ENCODE assay signal across 1 cellular context in the genomic region with DNA sequence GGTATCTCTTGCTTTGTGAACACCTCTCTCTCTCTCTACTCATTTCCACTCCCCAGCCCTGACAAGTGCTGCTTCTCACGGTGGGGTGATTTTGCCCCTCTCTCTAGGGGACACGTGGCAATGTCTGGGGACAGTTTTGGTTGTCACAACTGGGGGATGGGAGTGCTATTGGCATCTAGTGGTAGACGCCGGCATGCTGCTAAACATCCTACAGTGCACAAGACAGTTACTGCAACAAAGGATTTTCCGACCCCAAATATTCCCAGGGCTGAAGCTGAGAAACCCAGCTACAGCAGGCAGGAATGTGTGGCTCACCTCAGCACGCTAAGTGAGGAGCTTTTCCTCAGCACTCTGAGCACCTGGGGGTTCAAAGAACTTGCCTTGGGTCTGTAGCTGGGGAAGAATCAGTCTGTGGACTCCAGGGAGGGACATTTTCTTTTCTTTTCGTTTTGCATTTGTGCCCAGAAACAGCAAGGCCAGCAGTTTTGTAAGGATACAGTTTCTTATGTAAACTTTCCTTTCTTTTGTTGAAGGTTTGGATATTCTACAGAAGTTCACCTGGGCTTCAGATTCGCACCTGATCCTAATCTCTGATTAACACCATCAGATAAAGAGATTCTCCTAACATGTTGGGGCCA.
TF ChIP-seq lines count a peak whose summit lies in the region.

No MANE protein-coding gene starts in this region.

TF ChIP-seq in HepG2, 621 proteins besides CTCF, POLR2A, EP300 and RAD21 (continued from another document):
- TF ChIP-seq, protein P1, sequence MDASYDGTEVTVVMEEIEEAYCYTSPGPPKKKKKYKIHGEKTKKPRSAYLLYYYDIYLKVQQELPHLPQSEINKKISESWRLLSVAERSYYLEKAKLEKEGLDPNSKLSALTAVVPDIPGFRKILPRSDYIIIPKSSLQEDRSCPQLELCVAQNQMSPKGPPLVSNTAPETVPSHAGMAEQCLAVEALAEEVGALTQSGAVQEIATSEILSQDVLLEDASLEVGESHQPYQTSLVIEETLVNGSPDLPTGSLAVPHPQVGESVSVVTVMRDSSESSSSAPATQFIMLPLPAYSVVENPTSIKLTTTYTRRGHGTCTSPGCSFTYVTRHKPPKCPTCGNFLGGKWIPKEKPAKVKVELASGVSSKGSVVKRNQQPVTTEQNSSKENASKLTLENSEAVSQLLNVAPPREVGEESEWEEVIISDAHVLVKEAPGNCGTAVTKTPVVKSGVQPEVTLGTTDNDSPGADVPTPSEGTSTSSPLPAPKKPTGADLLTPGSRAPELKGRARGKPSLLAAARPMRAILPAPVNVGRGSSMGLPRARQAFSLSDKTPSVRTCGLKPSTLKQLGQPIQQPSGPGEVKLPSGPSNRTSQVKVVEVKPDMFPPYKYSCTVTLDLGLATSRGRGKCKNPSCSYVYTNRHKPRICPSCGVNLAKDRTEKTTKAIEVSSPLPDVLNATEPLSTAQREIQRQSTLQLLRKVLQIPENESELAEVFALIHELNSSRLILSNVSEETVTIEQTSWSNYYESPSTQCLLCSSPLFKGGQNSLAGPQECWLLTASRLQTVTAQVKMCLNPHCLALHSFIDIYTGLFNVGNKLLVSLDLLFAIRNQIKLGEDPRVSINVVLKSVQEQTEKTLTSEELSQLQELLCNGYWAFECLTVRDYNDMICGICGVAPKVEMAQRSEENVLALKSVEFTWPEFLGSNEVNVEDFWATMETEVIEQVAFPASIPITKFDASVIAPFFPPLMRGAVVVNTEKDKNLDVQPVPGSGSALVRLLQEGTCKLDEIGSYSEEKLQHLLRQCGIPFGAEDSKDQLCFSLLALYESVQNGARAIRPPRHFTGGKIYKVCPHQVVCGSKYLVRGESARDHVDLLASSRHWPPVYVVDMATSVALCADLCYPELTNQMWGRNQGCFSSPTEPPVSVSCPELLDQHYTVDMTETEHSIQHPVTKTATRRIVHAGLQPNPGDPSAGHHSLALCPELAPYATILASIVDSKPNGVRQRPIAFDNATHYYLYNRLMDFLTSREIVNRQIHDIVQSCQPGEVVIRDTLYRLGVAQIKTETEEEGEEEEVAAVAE (CRISPR knock-in tag; IDR thresholded peaks at IDR 0.05; ENCODE audit: borderline replicate concordance): no peak
- peak; percentile 70 for TF ChIP-seq MAFF (IDR thresholded peaks at IDR 0.05; ENCODE audit: low read depth, low read length)
- no peak for TF ChIP-seq ZNF724P (CRISPR knock-in tag; IDR thresholded peaks at IDR 0.05; ENCODE audit: borderline replicate concordance)
- TF ChIP-seq MAFK (conservative IDR thresholded peaks at IDR 0.05 in 1 of 2, IDR thresholded peaks at IDR 0.05 in 1 of 2; ENCODE audit: low read length in 2 of 2): peak; percentile 74 to 82
- TF ChIP-seq POLR2AphosphoS2 (IDR thresholded peaks at IDR 0.05; ENCODE audit: low read depth, low read length): no peak
- no peak for TF ChIP-seq ZNF224 (CRISPR knock-in tag; IDR thresholded peaks at IDR 0.05)
- peak; percentile 20; the same call in 1 of the 2 replicates for TF ChIP-seq SMC3 (IDR thresholded peaks at IDR 0.05; ENCODE audit: low read length)
- TF ChIP-seq, protein P2, sequence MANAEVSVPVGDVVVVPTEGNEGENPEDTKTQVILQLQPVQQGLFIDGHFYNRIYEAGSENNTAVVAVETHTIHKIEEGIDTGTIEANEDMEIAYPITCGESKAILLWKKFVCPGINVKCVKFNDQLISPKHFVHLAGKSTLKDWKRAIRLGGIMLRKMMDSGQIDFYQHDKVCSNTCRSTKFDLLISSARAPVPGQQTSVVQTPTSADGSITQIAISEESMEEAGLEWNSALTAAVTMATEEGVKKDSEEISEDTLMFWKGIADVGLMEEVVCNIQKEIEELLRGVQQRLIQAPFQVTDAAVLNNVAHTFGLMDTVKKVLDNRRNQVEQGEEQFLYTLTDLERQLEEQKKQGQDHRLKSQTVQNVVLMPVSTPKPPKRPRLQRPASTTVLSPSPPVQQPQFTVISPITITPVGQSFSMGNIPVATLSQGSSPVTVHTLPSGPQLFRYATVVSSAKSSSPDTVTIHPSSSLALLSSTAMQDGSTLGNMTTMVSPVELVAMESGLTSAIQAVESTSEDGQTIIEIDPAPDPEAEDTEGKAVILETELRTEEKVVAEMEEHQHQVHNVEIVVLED (CRISPR knock-in tag; IDR thresholded peaks at IDR 0.05; ENCODE audit: borderline replicate concordance): no peak
- TF ChIP-seq, protein P3, sequence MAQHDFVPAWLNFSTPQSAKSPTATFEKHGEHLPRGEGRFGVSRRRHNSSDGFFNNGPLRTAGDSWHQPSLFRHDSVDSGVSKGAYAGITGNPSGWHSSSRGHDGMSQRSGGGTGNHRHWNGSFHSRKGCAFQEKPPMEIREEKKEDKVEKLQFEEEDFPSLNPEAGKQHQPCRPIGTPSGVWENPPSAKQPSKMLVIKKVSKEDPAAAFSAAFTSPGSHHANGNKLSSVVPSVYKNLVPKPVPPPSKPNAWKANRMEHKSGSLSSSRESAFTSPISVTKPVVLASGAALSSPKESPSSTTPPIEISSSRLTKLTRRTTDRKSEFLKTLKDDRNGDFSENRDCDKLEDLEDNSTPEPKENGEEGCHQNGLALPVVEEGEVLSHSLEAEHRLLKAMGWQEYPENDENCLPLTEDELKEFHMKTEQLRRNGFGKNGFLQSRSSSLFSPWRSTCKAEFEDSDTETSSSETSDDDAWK (CRISPR knock-in tag; IDR thresholded peaks at IDR 0.05): no peak
- no peak for TF ChIP-seq ZNF607 (CRISPR knock-in tag; IDR thresholded peaks at IDR 0.05; ENCODE audit: borderline replicate concordance)
- TF ChIP-seq, protein P4, sequence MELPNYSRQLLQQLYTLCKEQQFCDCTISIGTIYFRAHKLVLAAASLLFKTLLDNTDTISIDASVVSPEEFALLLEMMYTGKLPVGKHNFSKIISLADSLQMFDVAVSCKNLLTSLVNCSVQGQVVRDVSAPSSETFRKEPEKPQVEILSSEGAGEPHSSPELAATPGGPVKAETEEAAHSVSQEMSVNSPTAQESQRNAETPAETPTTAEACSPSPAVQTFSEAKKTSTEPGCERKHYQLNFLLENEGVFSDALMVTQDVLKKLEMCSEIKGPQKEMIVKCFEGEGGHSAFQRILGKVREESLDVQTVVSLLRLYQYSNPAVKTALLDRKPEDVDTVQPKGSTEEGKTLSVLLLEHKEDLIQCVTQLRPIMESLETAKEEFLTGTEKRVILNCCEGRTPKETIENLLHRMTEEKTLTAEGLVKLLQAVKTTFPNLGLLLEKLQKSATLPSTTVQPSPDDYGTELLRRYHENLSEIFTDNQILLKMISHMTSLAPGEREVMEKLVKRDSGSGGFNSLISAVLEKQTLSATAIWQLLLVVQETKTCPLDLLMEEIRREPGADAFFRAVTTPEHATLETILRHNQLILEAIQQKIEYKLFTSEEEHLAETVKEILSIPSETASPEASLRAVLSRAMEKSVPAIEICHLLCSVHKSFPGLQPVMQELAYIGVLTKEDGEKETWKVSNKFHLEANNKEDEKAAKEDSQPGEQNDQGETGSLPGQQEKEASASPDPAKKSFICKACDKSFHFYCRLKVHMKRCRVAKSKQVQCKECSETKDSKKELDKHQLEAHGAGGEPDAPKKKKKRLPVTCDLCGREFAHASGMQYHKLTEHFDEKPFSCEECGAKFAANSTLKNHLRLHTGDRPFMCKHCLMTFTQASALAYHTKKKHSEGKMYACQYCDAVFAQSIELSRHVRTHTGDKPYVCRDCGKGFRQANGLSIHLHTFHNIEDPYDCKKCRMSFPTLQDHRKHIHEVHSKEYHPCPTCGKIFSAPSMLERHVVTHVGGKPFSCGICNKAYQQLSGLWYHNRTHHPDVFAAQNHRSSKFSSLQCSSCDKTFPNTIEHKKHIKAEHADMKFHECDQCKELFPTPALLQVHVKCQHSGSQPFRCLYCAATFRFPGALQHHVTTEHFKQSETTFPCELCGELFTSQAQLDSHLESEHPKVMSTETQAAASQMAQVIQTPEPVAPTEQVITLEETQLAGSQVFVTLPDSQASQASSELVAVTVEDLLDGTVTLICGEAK (IDR thresholded peaks at IDR 0.05): no peak
- TF ChIP-seq, protein P4 (CRISPR knock-in tag; IDR thresholded peaks at IDR 0.05): 0 out of 2 replicates have a peak, but pooled peaks have one; percentile 22
- TF ChIP-seq NAIF1 (CRISPR knock-in tag; IDR thresholded peaks at IDR 0.05; ENCODE audit: borderline replicate concordance): no peak
- TF ChIP-seq NFKB2 (CRISPR knock-in tag; IDR thresholded peaks at IDR 0.05; ENCODE audit: borderline replicate concordance): no peak
- no peak for TF ChIP-seq ZNF33B (CRISPR knock-in tag; IDR thresholded peaks at IDR 0.05)
- TF ChIP-seq ZNF572 (CRISPR knock-in tag; IDR thresholded peaks at IDR 0.05): no peak
- TF ChIP-seq ZNF776 (CRISPR knock-in tag; IDR thresholded peaks at IDR 0.05): no peak
- no peak for TF ChIP-seq PAF1 (CRISPR knock-in tag; IDR thresholded peaks at IDR 0.05)
